ENCODE assay signal across 17 cellular contexts in genomic region chr12:25397001-25397400, GRCh38.
DNase-seq lines count a peak whose midpoint lies in the region; ATAC-seq and TF ChIP-seq lines count a peak whose summit lies in the region.
"Had no signal": no experiment of that assay in that cellular context is flagged by ENCODE, and none has a peak within 500 bp of the region (broad histone marks: within the 10 kb centered on the region; RNA-seq: fewer than 3 reads in every experiment).

No MANE protein-coding gene starts in this region.

- H3K4ac ChIP-seq in mesenchymal stem cell (ENCODE audit: low read depth in 1 of 2, low read length in 2 of 2) = no peak overlapping the region

- H3K27me3 ChIP-seq in mesenchymal stem cell (ENCODE audit: control insufficient read depth in 1 of 2, insufficient read depth in 1 of 2, low read length in 2 of 2) = no peaks in the 10 kb centered on the region
- H3K27me3 ChIP-seq in dorsolateral prefrontal cortex = no peaks in the 10 kb centered on the region

- ATAC-seq in HG03095 (IDR thresholded peaks at IDR 0.05; ENCODE audit: unreplicated experiment) = no peak

- no peak overlapping the region for H3K23ac ChIP-seq in mesenchymal stem cell (ENCODE audit: low read length in 2 of 2)

- no peaks in the 10 kb centered on the region for H3K4me1 Mint-ChIP-seq in progenitor cell of endocrine pancreas (ENCODE audit: low read depth)
- no peaks in the 10 kb centered on the region for H3K4me1 Mint-ChIP-seq in activated CD4-positive, alpha-beta memory T cell treated with anti-CD3 and anti-CD28 coated beads, Interleukin-2, amount 10 ng/mL, durations not matched to agents 7 days and 5 days
- H3K4me1 Mint-ChIP-seq: CD4-positive, alpha-beta memory T cell had no signal

- H2AK5ac ChIP-seq in mesenchymal stem cell (ENCODE audit: low read length, severe bottlenecking) = no peak overlapping the region

- no peak overlapping the region for H3K27ac ChIP-seq in mesenchymal stem cell (ENCODE audit: low read length, poor library complexity, severe bottlenecking)
- no peak overlapping the region for H3K27ac ChIP-seq in dorsolateral prefrontal cortex

- CTCF ChIA-PET in activated CD4-positive, alpha-beta memory T cell treated with anti-CD3 and anti-CD28 coated beads, Interleukin-2, amount 10 ng/mL, durations not matched to agents 7 days and 5 days (lab: Charles Lee) = interaction anchor here (1.5 kb wide), 1 partner anchor 38 kb away, joined by 4 read pairs; no protein-coding TSS in a partner anchor

- H3K36me3 ChIP-seq in mesenchymal stem cell (ENCODE audit: control insufficient read depth in 1 of 2, insufficient read depth in 2 of 2, low read depth in 1 of 2, low read length in 2 of 2) = no peaks in the 10 kb centered on the region

- H3K4me3 Mint-ChIP-seq in progenitor cell of endocrine pancreas (ENCODE audit: low read depth) = no peak overlapping the region
- no peak overlapping the region for H3K4me3 Mint-ChIP-seq in activated CD4-positive, alpha-beta memory T cell treated with anti-CD3 and anti-CD28 coated beads, Interleukin-2, amount 10 ng/mL, durations not matched to agents 7 days and 5 days
- H3K4me3 Mint-ChIP-seq: CD4-positive, alpha-beta memory T cell had no signal

- DNase-seq in NCI-H524 (lab: John Stamatoyannopoulos, UW) (peak; percentile 45 to 74), NCI-H82 treated with DMSO at 0.1 percent for 48 hours (lab: John Stamatoyannopoulos, UW; ENCODE audit: unreplicated experiment) (peak; percentile 92), mesenchymal stem cell (no peak), progenitor cell of endocrine pancreas (ENCODE audit: low spot score, unreplicated experiment) (no peak), dorsolateral prefrontal cortex (no peak)
- no peak for DNase-seq in activated CD4-positive, CD25-positive, alpha-beta regulatory T cell (lab: John Stamatoyannopoulos, UW)
- no peak for DNase-seq in activated CD4-positive, alpha-beta memory T cell treated with anti-CD3 and anti-CD28 coated beads, Interleukin-2, amount 10 ng/mL, durations not matched to agents 7 days and 5 days
- DNase-seq: C1 segment of cervical spinal cord; Calu3; CD4-positive, alpha-beta memory T cell; COR-L47; DMS53; DMS79 treated with DMSO at 0.1 percent for 48 hours; GF-D8; H7; HCEC 1CT had no signal

- no peak overlapping the region for H3K14ac ChIP-seq in mesenchymal stem cell (ENCODE audit: low read length in 2 of 2)

- TF ChIP-seq CTCF in progenitor cell of endocrine pancreas (IDR thresholded peaks at IDR 0.05; ENCODE audit: unreplicated experiment) (no peak), dorsolateral prefrontal cortex (IDR thresholded peaks at IDR 0.05 in 54 of 56, conservative IDR thresholded peaks at IDR 0.05 in 2 of 56; ENCODE audit: low read depth in 1 of 56, partially characterized antibody in 56 of 56) (no peak)

- no peak overlapping the region for H3K9ac ChIP-seq in mesenchymal stem cell (ENCODE audit: low read length)

- H3K4me3 ChIP-seq in mesenchymal stem cell (ENCODE audit: insufficient read depth in 1 of 2, low read depth in 1 of 2, low read length in 2 of 2) = no peak overlapping the region
- H3K4me3 ChIP-seq in dorsolateral prefrontal cortex = no peak overlapping the region

- WGBS in mesenchymal stem cell = 83% methylated on average over 5 of the region's 6 CpGs

- no peak overlapping the region for H3K4me2 ChIP-seq in mesenchymal stem cell (ENCODE audit: low read length, poor library complexity, severe bottlenecking)

- intact Hi-C loops in dorsolateral prefrontal cortex (cut with DNase I) = no loop called here

- H3K18ac ChIP-seq in mesenchymal stem cell (ENCODE audit: low read depth in 1 of 2, low read length in 2 of 2) = no peak overlapping the region

- H3K36me3 Mint-ChIP-seq in progenitor cell of endocrine pancreas (ENCODE audit: insufficient read depth) = peaks cover 1% of the 10 kb centered on the region
- H3K36me3 Mint-ChIP-seq in activated CD4-positive, alpha-beta memory T cell treated with anti-CD3 and anti-CD28 coated beads, Interleukin-2, amount 10 ng/mL, durations not matched to agents 7 days and 5 days (ENCODE audit: low read depth) = no peaks in the 10 kb centered on the region
- H3K36me3 Mint-ChIP-seq: CD4-positive, alpha-beta memory T cell had no signal

- POLR2A ChIA-PET in activated CD4-positive, alpha-beta memory T cell treated with anti-CD3 and anti-CD28 coated beads, Interleukin-2, amount 10 ng/mL, durations not matched to agents 7 days and 5 days (lab: Charles Lee) = interaction anchor here (0.8 kb wide), 1 partner anchor 12 kb away, joined by 3 read pairs; no protein-coding TSS in a partner anchor

- H2BK5ac ChIP-seq in mesenchymal stem cell (ENCODE audit: low read depth, low read length, poor library complexity, severe bottlenecking) = no peak overlapping the region

- H2BK120ac ChIP-seq in mesenchymal stem cell (ENCODE audit: low read depth, low read length) = no peak overlapping the region

- H2AFZ ChIP-seq in mesenchymal stem cell (ENCODE audit: low read depth, low read length) = peak overlapping the region; percentile 42

- H4K8ac ChIP-seq in mesenchymal stem cell (ENCODE audit: low read length) = no peak overlapping the region

- H3K27me3 Mint-ChIP-seq in progenitor cell of endocrine pancreas = peaks cover 6% of the 10 kb centered on the region
- H3K27me3 Mint-ChIP-seq in activated CD4-positive, alpha-beta memory T cell treated with anti-CD3 and anti-CD28 coated beads, Interleukin-2, amount 10 ng/mL, durations not matched to agents 7 days and 5 days = peaks cover 28% of the 10 kb centered on the region

- no peak overlapping the region for H4K91ac ChIP-seq in mesenchymal stem cell (ENCODE audit: low read length)

- H3K9me3 ChIP-seq in mesenchymal stem cell (ENCODE audit: control insufficient read depth, low read length) = no peaks in the 10 kb centered on the region

- no peaks in the 10 kb centered on the region for H3K4me1 ChIP-seq in mesenchymal stem cell (ENCODE audit: control insufficient read depth, insufficient read depth, low read depth, low read length)

- peaks cover 27% of the 10 kb centered on the region for H3K9me3 Mint-ChIP-seq in progenitor cell of endocrine pancreas (ENCODE audit: low read depth)
- H3K9me3 Mint-ChIP-seq in activated CD4-positive, alpha-beta memory T cell treated with anti-CD3 and anti-CD28 coated beads, Interleukin-2, amount 10 ng/mL, durations not matched to agents 7 days and 5 days = peaks cover 9% of the 10 kb centered on the region

- no peaks in the 10 kb centered on the region for H3K79me1 ChIP-seq in mesenchymal stem cell (replicated peaks; ENCODE audit: low read length, poor library complexity, severe bottlenecking)

- no peak overlapping the region for H2BK12ac ChIP-seq in mesenchymal stem cell (ENCODE audit: low read length in 2 of 2)

- H2BK15ac ChIP-seq in mesenchymal stem cell (ENCODE audit: low read depth, poor library complexity, severe bottlenecking) = no peak overlapping the region

- H3K27ac Mint-ChIP-seq in progenitor cell of endocrine pancreas = peak overlapping the region; percentile 57
- no peak overlapping the region for H3K27ac Mint-ChIP-seq in activated CD4-positive, alpha-beta memory T cell treated with anti-CD3 and anti-CD28 coated beads, Interleukin-2, amount 10 ng/mL, durations not matched to agents 7 days and 5 days
- H3K27ac Mint-ChIP-seq: CD4-positive, alpha-beta memory T cell had no signal

Comparison
In these comparisons a context has a peak if more than half of its experiments do, and no peak if none do; other contexts are left out.
1. DNase-seq: peak in NCI-H524 (2 of 2) and NCI-H82 treated with DMSO at 0.1 percent for 48 hours (single experiment); none in mesenchymal stem cell (single experiment), progenitor cell of endocrine pancreas (single experiment), dorsolateral prefrontal cortex (0 of 10), activated CD4-positive, CD25-positive, alpha-beta regulatory T cell (0 of 4) and activated CD4-positive, alpha-beta memory T cell treated with anti-CD3 and anti-CD28 coated beads, Interleukin-2, amount 10 ng/mL, durations not matched to agents 7 days and 5 days (single experiment).